ENCODE assay signal across 27 cellular contexts in the genomic region with DNA sequence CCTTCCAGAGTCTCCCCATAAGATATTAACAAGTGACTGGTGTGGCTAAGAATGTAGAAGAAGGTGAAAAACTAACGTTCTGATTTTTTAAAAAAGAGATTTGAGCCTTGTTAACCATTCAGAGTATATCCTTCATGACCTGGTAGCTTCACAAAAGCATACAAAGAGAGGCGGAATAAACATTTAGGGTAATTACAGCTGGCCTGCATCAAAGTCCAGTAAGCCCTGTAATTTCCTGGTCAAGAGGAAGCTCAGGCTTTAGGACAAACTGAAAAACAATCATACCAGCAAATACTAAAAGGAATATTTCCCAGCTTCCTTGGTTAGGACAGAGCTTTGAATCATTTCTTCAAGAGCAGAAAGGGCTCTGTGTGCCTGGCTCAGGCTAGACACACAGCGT.
"Had no signal": no experiment of that assay in that cellular context is flagged by ENCODE, and none has a peak within 500 bp of the region (broad histone marks: within the 10 kb centered on the region; RNA-seq: fewer than 3 reads in every experiment).

No MANE protein-coding gene starts in this region.

- H3K36me3 ChIP-seq: adrenal gland, brain microvascular endothelial cell, tibial artery, upper lobe of right lung had no signal

- DNase-seq: activated CD4-positive, alpha-beta T cell treated with anti-CD3 and anti-CD28 coated beads for 48 hours; activated CD4-positive, alpha-beta T cell treated with anti-CD3 and anti-CD28 coated beads, Interleukin-2, amount 50 U/mL, for 48 hours; activated effector memory CD4-positive, alpha-beta T cell treated with anti-CD3 and anti-CD28 coated beads, Interleukin-2, amount 50 U/mL, for 16 hours; activated naive CD4-positive, alpha-beta T cell treated with anti-CD3 and anti-CD28 coated beads for 36 hours; activated naive CD8-positive, alpha-beta T cell treated with anti-CD3 and anti-CD28 coated beads for 36 hours; adrenal gland; brain microvascular endothelial cell; central memory CD4-positive, alpha-beta T cell; dermis blood vessel endothelial cell; effector CD8-positive, alpha-beta T cell; islet precursor cell; left cardiac atrium; midbrain; right cardiac atrium; stimulated activated CD4-positive, alpha-beta T cell treated with anti-CD3 and anti-CD28 coated beads, Interleukin-12 subunit alpha, Interleukin-12 subunit beta, amount 100 ng/mL, for 4 hours; stimulated activated CD4-positive, alpha-beta T cell treated with anti-CD3 and anti-CD28 coated beads, Interleukin-4, amount 100 ng/mL, for 1 hour; T-helper 1 cell; T-helper 9 cell; tibial artery; upper lobe of right lung; WERI-Rb-1 had no signal

- H3K27me3 ChIP-seq: adrenal gland, upper lobe of right lung had no signal

- H3K36me3 Mint-ChIP-seq: activated naive CD8-positive, alpha-beta T cell treated with anti-CD3 and anti-CD28 coated beads for 36 hours; memory B cell had no signal

- H3K4me1 Mint-ChIP-seq: activated naive CD8-positive, alpha-beta T cell treated with anti-CD3 and anti-CD28 coated beads for 36 hours; memory B cell had no signal

- H3K4me3 Mint-ChIP-seq: activated naive CD4-positive, alpha-beta T cell treated with anti-CD3 and anti-CD28 coated beads for 36 hours; activated naive CD8-positive, alpha-beta T cell treated with anti-CD3 and anti-CD28 coated beads for 36 hours; activated T-helper 1 cell treated with anti-CD3 and anti-CD28 coated beads, Interleukin-12 subunit alpha, Interleukin-12 subunit beta, Interleukin-2, Interleukin-4 antibody, amounts not matched to agents 30 ng/mL and 10 ng/mL and 1 ng/mL, durations not matched to agents 14 hours and 24 hours and 36 hours; memory B cell; natural killer cell treated with Interleukin-12 subunit alpha and Interleukin-12 subunit beta and Interleukin-15 and Interleukin-18, amount 100 ng/mL, for 72 hours; stimulated activated naive CD8-positive, alpha-beta T cell treated with anti-CD3 and anti-CD28 coated beads, Interleukin-15, Interleukin-2, amounts not matched to agents 100 ng/mL and 50 ng/mL, for 24 hours had no signal

- H3K4me1 ChIP-seq: adrenal gland, tibial artery, upper lobe of right lung had no signal

- H3K27ac ChIP-seq: adrenal gland, brain microvascular endothelial cell, epithelial cell of prostate, tibial artery, upper lobe of right lung, WERI-Rb-1 had no signal

- H3K27me3 Mint-ChIP-seq: activated naive CD8-positive, alpha-beta T cell treated with anti-CD3 and anti-CD28 coated beads for 36 hours; stimulated activated naive CD8-positive, alpha-beta T cell treated with anti-CD3 and anti-CD28 coated beads, Interleukin-15, Interleukin-2, amounts not matched to agents 100 ng/mL and 50 ng/mL, for 24 hours had no signal

- H3K27ac Mint-ChIP-seq: activated naive CD4-positive, alpha-beta T cell treated with anti-CD3 and anti-CD28 coated beads for 36 hours; activated naive CD8-positive, alpha-beta T cell treated with anti-CD3 and anti-CD28 coated beads for 36 hours; activated T-helper 1 cell treated with anti-CD3 and anti-CD28 coated beads, Interleukin-12 subunit alpha, Interleukin-12 subunit beta, Interleukin-2, Interleukin-4 antibody, amounts not matched to agents 30 ng/mL and 10 ng/mL and 1 ng/mL, durations not matched to agents 14 hours and 24 hours and 36 hours; memory B cell; natural killer cell treated with Interleukin-12 subunit alpha and Interleukin-12 subunit beta and Interleukin-15 and Interleukin-18, amount 100 ng/mL, for 72 hours; stimulated activated naive CD8-positive, alpha-beta T cell treated with anti-CD3 and anti-CD28 coated beads, Interleukin-15, Interleukin-2, amounts not matched to agents 100 ng/mL and 50 ng/mL, for 24 hours had no signal

- H3K4me3 ChIP-seq: adrenal gland, skin epidermis, tibial artery, upper lobe of right lung had no signal

- H3K9me3 ChIP-seq: adrenal gland had no signal
